Comparison of ENCODE assay signal across 11 cellular contexts in the genomic region with DNA sequence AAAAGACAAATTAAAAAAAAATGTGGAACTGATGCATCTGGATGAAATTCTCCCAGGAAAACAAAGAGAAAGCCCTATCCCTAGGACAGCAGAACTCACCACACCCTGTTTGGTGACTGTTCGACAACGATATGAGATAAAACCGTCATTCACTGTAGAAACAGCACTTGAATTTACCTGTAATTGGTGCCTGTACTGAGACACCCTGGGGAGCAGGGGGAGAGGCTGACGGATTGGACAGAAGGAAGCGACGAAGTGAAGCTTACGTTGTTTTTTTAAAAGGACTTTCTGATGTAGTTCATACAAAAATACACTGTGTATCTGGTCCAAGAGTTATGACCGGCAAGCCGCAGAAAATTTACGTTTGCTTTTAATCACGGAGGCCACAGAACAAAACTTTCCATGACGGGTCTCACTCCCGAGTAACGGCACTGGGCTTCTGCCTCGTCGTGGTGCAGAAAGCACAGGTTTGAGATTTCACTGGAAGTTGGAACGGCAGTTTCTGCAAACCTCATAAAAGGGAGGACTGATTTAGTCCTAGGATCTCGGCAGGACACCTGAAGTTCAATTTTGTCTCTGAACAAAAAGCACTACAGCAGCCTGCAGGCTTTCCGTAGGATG. TPM values are rescaled to one million over a fixed set of nuclear protein-coding genes. Genes with fewer than 3 reads are reported as not detected.
A peak's percentile ranks its signal among the peaks of the same experiment; 100 is the strongest.
DNase-seq lines count a peak whose midpoint lies in the region; ATAC-seq and TF ChIP-seq lines count a peak whose summit lies in the region.
"Had no signal": no experiment of that assay in that cellular context is flagged by ENCODE, and none has a peak within 500 bp of the region (broad histone marks: within the 10 kb centered on the region; RNA-seq: fewer than 3 reads in every experiment).

No MANE protein-coding gene starts in this region.

- no peak overlapping the region for H3K27ac Mint-ChIP-seq in activated CD8-positive, alpha-beta T cell treated with anti-CD3 and anti-CD28 coated beads for 36 hours
- no peak overlapping the region for H3K27ac Mint-ChIP-seq in activated CD8-positive, alpha-beta T cell treated with anti-CD3 and anti-CD28 coated beads, Interleukin-2, amount 10 ng/mL, durations not matched to agents 7 days and 5 days
- H3K27ac Mint-ChIP-seq: activated CD4-positive, alpha-beta T cell treated with anti-CD3 and anti-CD28 coated beads, Interleukin-2, amount 10 ng/mL, durations not matched to agents 7 days and 5 days; CD4-positive, CD25-positive, alpha-beta regulatory T cell had no signal

- no peak overlapping the region for H2BK120ac ChIP-seq in mesendoderm (ENCODE audit: low read depth, low read length)

- H3K36me3 Mint-ChIP-seq in activated CD8-positive, alpha-beta T cell treated with anti-CD3 and anti-CD28 coated beads for 36 hours (ENCODE audit: low read depth) = no peaks in the 10 kb centered on the region
- no peaks in the 10 kb centered on the region for H3K36me3 Mint-ChIP-seq in activated CD8-positive, alpha-beta T cell treated with anti-CD3 and anti-CD28 coated beads, Interleukin-2, amount 10 ng/mL, durations not matched to agents 7 days and 5 days (ENCODE audit: low read depth)
- H3K36me3 Mint-ChIP-seq: CD4-positive, CD25-positive, alpha-beta regulatory T cell had no signal

- TF ChIP-seq POLR2A in upper lobe of left lung (IDR thresholded peaks at IDR 0.05) = no peak

- H3K9ac ChIP-seq in mesendoderm (ENCODE audit: low read length) = peak overlapping the region; percentile 38

- H3K27me3 Mint-ChIP-seq in activated CD8-positive, alpha-beta T cell treated with anti-CD3 and anti-CD28 coated beads for 36 hours = peaks cover 34% of the 10 kb centered on the region
- peaks cover 23% of the 10 kb centered on the region for H3K27me3 Mint-ChIP-seq in activated CD8-positive, alpha-beta T cell treated with anti-CD3 and anti-CD28 coated beads, Interleukin-2, amount 10 ng/mL, durations not matched to agents 7 days and 5 days (ENCODE audit: low read depth)

- TF ChIP-seq CTCF in activated CD8-positive, alpha-beta T cell treated with anti-CD3 and anti-CD28 coated beads for 36 hours (IDR thresholded peaks at IDR 0.05) = no peak
- TF ChIP-seq CTCF in upper lobe of left lung (IDR thresholded peaks at IDR 0.05) = no peak

- no peak overlapping the region for H2BK15ac ChIP-seq in mesendoderm (replicated peaks; ENCODE audit: low read depth)

- H3K36me3 ChIP-seq in mesendoderm (ENCODE audit: control insufficient read depth, insufficient read depth, low read length) (no peaks in the 10 kb centered on the region), upper lobe of left lung (no peaks in the 10 kb centered on the region)

- H3K9me3 Mint-ChIP-seq in activated CD8-positive, alpha-beta T cell treated with anti-CD3 and anti-CD28 coated beads for 36 hours = no peaks in the 10 kb centered on the region
- no peaks in the 10 kb centered on the region for H3K9me3 Mint-ChIP-seq in activated CD8-positive, alpha-beta T cell treated with anti-CD3 and anti-CD28 coated beads, Interleukin-2, amount 10 ng/mL, durations not matched to agents 7 days and 5 days (ENCODE audit: insufficient read depth)
- H3K9me3 Mint-ChIP-seq: activated CD4-positive, alpha-beta T cell treated with anti-CD3 and anti-CD28 coated beads, Interleukin-2, amount 10 ng/mL, durations not matched to agents 7 days and 5 days had no signal

- peaks cover 92% of the 10 kb centered on the region for H3K79me2 ChIP-seq in mesendoderm (ENCODE audit: control insufficient read depth, insufficient read depth, low read length)

- peaks cover 2% of the 10 kb centered on the region for H3K4me1 Mint-ChIP-seq in activated CD8-positive, alpha-beta T cell treated with anti-CD3 and anti-CD28 coated beads for 36 hours (ENCODE audit: low read depth)
- H3K4me1 Mint-ChIP-seq in activated CD8-positive, alpha-beta T cell treated with anti-CD3 and anti-CD28 coated beads, Interleukin-2, amount 10 ng/mL, durations not matched to agents 7 days and 5 days (ENCODE audit: low read depth) = no peaks in the 10 kb centered on the region
- H3K4me1 Mint-ChIP-seq: activated CD4-positive, alpha-beta T cell treated with anti-CD3 and anti-CD28 coated beads, Interleukin-2, amount 10 ng/mL, durations not matched to agents 7 days and 5 days had no signal

- no peaks in the 10 kb centered on the region for H3K79me1 ChIP-seq in mesendoderm (ENCODE audit: low read length)

- H3K4ac ChIP-seq in mesendoderm (ENCODE audit: low read depth, low read length) = no peak overlapping the region

- POLR2A ChIA-PET in activated CD8-positive, alpha-beta T cell treated with anti-CD3 and anti-CD28 coated beads for 36 hours (lab: Charles Lee) = no interaction called here
- POLR2A ChIA-PET in activated CD8-positive, alpha-beta T cell treated with anti-CD3 and anti-CD28 coated beads, Interleukin-2, amount 10 ng/mL, durations not matched to agents 7 days and 5 days (lab: Charles Lee) = interaction anchor here (0.5 kb wide), 1 partner anchor 11 kb away, joined by 3 read pairs; no protein-coding TSS in a partner anchor

- no peak overlapping the region for H4K8ac ChIP-seq in mesendoderm (ENCODE audit: low read depth, low read length)

- H3K4me2 ChIP-seq in mesendoderm (ENCODE audit: low read length) = no peak overlapping the region

- no peak overlapping the region for H4K5ac ChIP-seq in mesendoderm (ENCODE audit: low read length)

- H3K27ac ChIP-seq in mesendoderm (ENCODE audit: low read depth, low read length) (no peak overlapping the region), upper lobe of left lung (peak overlapping the region in 3 of 4 donors; percentile 35 to 43 (median 35))

- H3K18ac ChIP-seq in mesendoderm (ENCODE audit: low read length) = peak overlapping the region; percentile 54

- no peaks in the 10 kb centered on the region for H3K9me3 ChIP-seq in upper lobe of left lung

- DNase-seq in activated CD8-positive, alpha-beta T cell treated with anti-CD3 and anti-CD28 coated beads for 36 hours = peak; percentile 15
- no peak for DNase-seq in activated CD8-positive, alpha-beta T cell treated with anti-CD3 and anti-CD28 coated beads, Interleukin-2, amount 10 ng/mL, durations not matched to agents 7 days and 5 days
- DNase-seq in amniotic epithelial cell (ENCODE audit: low read depth) (peak; percentile 42), mesendoderm (no peak), upper lobe of left lung (no peak), NCI-H526 (lab: John Stamatoyannopoulos, UW) (no peak), HuH-7.5 (ENCODE audit: low spot score) (no peak)
- DNase-seq: activated CD4-positive, alpha-beta T cell treated with anti-CD3 and anti-CD28 coated beads, Interleukin-2, amount 10 ng/mL, durations not matched to agents 7 days and 5 days; caudate nucleus; CD4-positive, CD25-positive, alpha-beta regulatory T cell had no signal

- H2AK5ac ChIP-seq in mesendoderm (ENCODE audit: low read length) = no peak overlapping the region

- no peak overlapping the region for H3K23ac ChIP-seq in mesendoderm (ENCODE audit: low read length)

- no peak for TF ChIP-seq EP300 in upper lobe of left lung (IDR thresholded peaks at IDR 0.05)

- H3K4me1 ChIP-seq in mesendoderm (ENCODE audit: control insufficient read depth, low read depth, low read length) (peaks cover 17% of the 10 kb centered on the region), upper lobe of left lung (peaks cover 0 to 13% (median 2%) of the 10 kb centered on the region in 4 donors)

- H3K27me3 ChIP-seq in mesendoderm (ENCODE audit: insufficient read depth, low read length, poor library complexity) = no peaks in the 10 kb centered on the region
- no peaks in the 10 kb centered on the region for H3K27me3 ChIP-seq in upper lobe of left lung

- ATAC-seq in activated CD8-positive, alpha-beta T cell treated with anti-CD3 and anti-CD28 coated beads for 36 hours = no peak
- no peak for ATAC-seq in activated CD8-positive, alpha-beta T cell treated with anti-CD3 and anti-CD28 coated beads, Interleukin-2, amount 10 ng/mL, durations not matched to agents 7 days and 5 days
- no peak for ATAC-seq in upper lobe of left lung (ENCODE audit: low FRiP score in 2 of 2)
- ATAC-seq in HG02938 (IDR thresholded peaks at IDR 0.05; ENCODE audit: unreplicated experiment) = no peak

- no peak overlapping the region for H2BK5ac ChIP-seq in mesendoderm (ENCODE audit: low read length)

- intact Hi-C loops in activated CD8-positive, alpha-beta T cell treated with anti-CD3 and anti-CD28 coated beads for 36 hours (cut with micrococcal nuclease) = no loop called here

- CTCF ChIA-PET in activated CD8-positive, alpha-beta T cell treated with anti-CD3 and anti-CD28 coated beads for 36 hours (lab: Charles Lee) = interaction anchor here (2.2 kb wide), 1 partner anchor 11 kb away, joined by 6 read pairs; no protein-coding TSS in a partner anchor
- CTCF ChIA-PET in activated CD8-positive, alpha-beta T cell treated with anti-CD3 and anti-CD28 coated beads, Interleukin-2, amount 10 ng/mL, durations not matched to agents 7 days and 5 days (lab: Charles Lee) = interaction anchor here (3.4 kb wide), 1 partner anchor 11 kb away, joined by 10 read pairs; no protein-coding TSS in a partner anchor

- WGBS in mesendoderm (ENCODE audit: extremely low coverage, insufficient coverage, low lambda C conversion rate) = no CpG with 5 or more reads among the region's 19 CpGs
- WGBS in upper lobe of left lung, 2 donors = 51 to 59% methylated on average over 19 of the region's 19 CpGs

- no peak overlapping the region for H3K4me3 Mint-ChIP-seq in activated CD8-positive, alpha-beta T cell treated with anti-CD3 and anti-CD28 coated beads for 36 hours
- H3K4me3 Mint-ChIP-seq in activated CD8-positive, alpha-beta T cell treated with anti-CD3 and anti-CD28 coated beads, Interleukin-2, amount 10 ng/mL, durations not matched to agents 7 days and 5 days = no peak overlapping the region
- H3K4me3 Mint-ChIP-seq: activated CD4-positive, alpha-beta T cell treated with anti-CD3 and anti-CD28 coated beads, Interleukin-2, amount 10 ng/mL, durations not matched to agents 7 days and 5 days; CD4-positive, CD25-positive, alpha-beta regulatory T cell had no signal

- peak overlapping the region; percentile 75 for H3K56ac ChIP-seq in mesendoderm (ENCODE audit: low read length)

- H3K4me3 ChIP-seq in mesendoderm (ENCODE audit: low read length) (no peak overlapping the region), upper lobe of left lung (peak overlapping the region in 3 of 4 donors; percentile 2 to 14 (median 12))

RNA-seq across cellular contexts. Expression of gene NXN, which starts 9.7 kb away (rescaled TPM):
- total RNA-seq in activated CD8-positive, alpha-beta T cell treated with anti-CD3 and anti-CD28 coated beads for 36 hours = 1 to 10 TPM; 1.2 to 1.4 TPM
- under 1 TPM; 0.68 to 0.97 TPM for total RNA-seq in activated CD8-positive, alpha-beta T cell treated with anti-CD3 and anti-CD28 coated beads, Interleukin-2, amount 10 ng/mL, durations not matched to agents 7 days and 5 days
- polyA plus RNA-seq in mesendoderm (2013, experiment 1 of 2) = 125 TPM
- 122 TPM for polyA plus RNA-seq in mesendoderm (2013, experiment 2 of 2)
- 10 to 100 TPM; 32.4 to 63.1 (median 52.2) TPM for total RNA-seq in upper lobe of left lung

RNA-seq across cellular contexts. Expression of gene TIMM22, which starts 27.1 kb away (rescaled TPM):
- total RNA-seq in activated CD8-positive, alpha-beta T cell treated with anti-CD3 and anti-CD28 coated beads for 36 hours = 10 to 100 TPM in 1 of 2 experiments, 1 to 10 TPM in 1; 8.8 to 10.2 TPM
- 10 to 100 TPM; 10.0 to 10.4 TPM for total RNA-seq in activated CD8-positive, alpha-beta T cell treated with anti-CD3 and anti-CD28 coated beads, Interleukin-2, amount 10 ng/mL, durations not matched to agents 7 days and 5 days
- 16.4 TPM for polyA plus RNA-seq in mesendoderm (2013, experiment 1 of 2)
- 16.9 TPM for polyA plus RNA-seq in mesendoderm (2013, experiment 2 of 2)
- 10 to 100 TPM in 2 of 6 donors, 1 to 10 TPM in 4; 6.3 to 13.5 (median 8.9) TPM for total RNA-seq in upper lobe of left lung

Comparison
In these comparisons a context has a peak if more than half of its experiments do, and no peak if none do; other contexts are left out.
1. DNase-seq: peak in activated CD8-positive, alpha-beta T cell treated with anti-CD3 and anti-CD28 coated beads for 36 hours (single experiment) and amniotic epithelial cell (single experiment); none in activated CD8-positive, alpha-beta T cell treated with anti-CD3 and anti-CD28 coated beads, Interleukin-2, amount 10 ng/mL, durations not matched to agents 7 days and 5 days (single experiment), mesendoderm (single experiment), upper lobe of left lung (0 of 2), NCI-H526 (0 of 2) and HuH-7.5 (single experiment).
2. RNA of gene NXN, which starts 9.7 kb away (total RNA-seq): 32.4 to 63.1 TPM in upper lobe of left lung; 1.2 to 1.4 TPM in activated CD8-positive, alpha-beta T cell treated with anti-CD3 and anti-CD28 coated beads for 36 hours and 0.68 to 0.97 TPM in activated CD8-positive, alpha-beta T cell treated with anti-CD3 and anti-CD28 coated beads, Interleukin-2, amount 10 ng/mL, durations not matched to agents 7 days and 5 days; every median in the first group is over 10 times any median in the second.